In genomic region chr1:183048087-183049085, GRCh38 we compare ENCODE assay signal across 12 cellular contexts. TPM values are rescaled to one million over a fixed set of nuclear protein-coding genes. Genes with fewer than 3 reads are reported as not detected.
A peak's percentile ranks its signal among the peaks of the same experiment; 100 is the strongest.
DNase-seq lines count a peak whose midpoint lies in the region; ATAC-seq, FAIRE-seq and TF ChIP-seq lines count a peak whose summit lies in the region.
"Had no signal": no experiment of that assay in that cellular context is flagged by ENCODE, and none has a peak within 500 bp of the region (broad histone marks: within the 10 kb centered on the region; RNA-seq: fewer than 3 reads in every experiment).

No MANE protein-coding gene starts in this region.

- peaks cover 4 to 46% (median 42%) of the 10 kb centered on the region in 5 donors for H3K4me1 ChIP-seq in subcutaneous abdominal adipose tissue (ENCODE audit: control insufficient read depth in 5 of 5, insufficient read depth in 5 of 5, low read length in 5 of 5)

- no peak overlapping the region for H3K4me3 ChIP-seq in subcutaneous abdominal adipose tissue (ENCODE audit: low read depth in 1 of 5, low read length in 5 of 5)
- H3K4me3 ChIP-seq: A549 had no signal

- H3K36me3 Mint-ChIP-seq in activated CD8-positive, alpha-beta memory T cell treated with anti-CD3 and anti-CD28 coated beads, Interleukin-2, amount 10 ng/mL, durations not matched to agents 7 days and 5 days, result no peaks in the 10 kb centered on the region

- H3K9me3 ChIP-seq in subcutaneous abdominal adipose tissue (ENCODE audit: control insufficient read depth in 5 of 5, low read length in 5 of 5), result no peaks in the 10 kb centered on the region
- H3K9me3 ChIP-seq: A549 had no signal

- peaks cover 50% of the 10 kb centered on the region for H3K27me3 Mint-ChIP-seq in activated CD8-positive, alpha-beta memory T cell treated with anti-CD3 and anti-CD28 coated beads, Interleukin-2, amount 10 ng/mL, durations not matched to agents 7 days and 5 days

- H3K36me3 ChIP-seq in subcutaneous abdominal adipose tissue (ENCODE audit: control insufficient read depth in 5 of 5, insufficient read depth in 5 of 5, low read length in 5 of 5), result no peaks in the 10 kb centered on the region

- H3K27ac ChIP-seq in subcutaneous abdominal adipose tissue (ENCODE audit: low read depth, low read length) (peak overlapping the region; percentile 86), caudate nucleus (ENCODE audit: low read depth, low read length) (no peak overlapping the region)
- H3K27ac ChIP-seq: A549 had no signal

- H3K4me3 Mint-ChIP-seq in activated CD8-positive, alpha-beta memory T cell treated with anti-CD3 and anti-CD28 coated beads, Interleukin-2, amount 10 ng/mL, durations not matched to agents 7 days and 5 days, result no peak overlapping the region
- H3K4me3 Mint-ChIP-seq: neural crest cell had no signal

- TF ChIP-seq CTCF in D721Med (IDR thresholded peaks at IDR 0.05; ENCODE audit: insufficient read depth, missing control alignments), result no peak

- CTCF ChIA-PET in activated CD8-positive, alpha-beta memory T cell treated with anti-CD3 and anti-CD28 coated beads, Interleukin-2, amount 10 ng/mL, durations not matched to agents 7 days and 5 days (lab: Charles Lee), result no interaction called here

- FAIRE-seq in D721Med (lab: Jason Lieb, UNC), result no peak
- FAIRE-seq: A549 had no signal

- peak; percentile 33 for ATAC-seq in activated CD8-positive, alpha-beta memory T cell treated with anti-CD3 and anti-CD28 coated beads, Interleukin-2, amount 10 ng/mL, durations not matched to agents 7 days and 5 days
- peak; percentile 99 for ATAC-seq in HG02678 (IDR thresholded peaks at IDR 0.05; ENCODE audit: unreplicated experiment)
- ATAC-seq in HG03565 (IDR thresholded peaks at IDR 0.05; ENCODE audit: unreplicated experiment), result peak; percentile 97
- ATAC-seq: A549 had no signal

- H3K4me1 Mint-ChIP-seq in activated CD8-positive, alpha-beta memory T cell treated with anti-CD3 and anti-CD28 coated beads, Interleukin-2, amount 10 ng/mL, durations not matched to agents 7 days and 5 days, result peaks cover 2% of the 10 kb centered on the region

- H3K9me3 Mint-ChIP-seq in activated CD8-positive, alpha-beta memory T cell treated with anti-CD3 and anti-CD28 coated beads, Interleukin-2, amount 10 ng/mL, durations not matched to agents 7 days and 5 days (ENCODE audit: low read depth), result no peaks in the 10 kb centered on the region
- H3K9me3 Mint-ChIP-seq: neural crest cell had no signal

- no peaks in the 10 kb centered on the region for H3K27me3 ChIP-seq in subcutaneous abdominal adipose tissue (ENCODE audit: control insufficient read depth in 5 of 5, insufficient read depth in 4 of 5, low read length in 5 of 5)

- peak overlapping the region in 1 of 5 donors; percentile 6 for H3K9ac ChIP-seq in subcutaneous abdominal adipose tissue (ENCODE audit: low read length in 5 of 5)

- DNase-seq in activated CD8-positive, alpha-beta memory T cell treated with anti-CD3 and anti-CD28 coated beads, Interleukin-2, amount 10 ng/mL, durations not matched to agents 7 days and 5 days, result no peak
- DNase-seq in activated CD8-positive, alpha-beta memory T cell treated with anti-CD3 and anti-CD28 coated beads, Interleukin-2, amount 50 U/mL, for 4 hours, result no peak
- DNase-seq in OCI-M1 (lab: John Stamatoyannopoulos, UW), result no peak
- no peak for DNase-seq in D721Med (ENCODE audit: insufficient read length, low spot score)
- no peak for DNase-seq in caudate nucleus (lab: John Stamatoyannopoulos, UW)
- DNase-seq: activated T-cell treated with anti-CD3 and anti-CD28 coated beads for 4 hours, hypothalamus had no signal

- no peak overlapping the region for H3K27ac Mint-ChIP-seq in activated CD8-positive, alpha-beta memory T cell treated with anti-CD3 and anti-CD28 coated beads, Interleukin-2, amount 10 ng/mL, durations not matched to agents 7 days and 5 days

RNA-seq across cellular contexts. Expression of gene LAMC1, which starts 25.2 kb away (rescaled TPM):
- under 1 TPM in 1 of 2 experiments, not detected in 1; 0.40 TPM for total RNA-seq in activated CD8-positive, alpha-beta memory T cell treated with anti-CD3 and anti-CD28 coated beads, Interleukin-2, amount 10 ng/mL, durations not matched to agents 7 days and 5 days

Comparison
In these comparisons a context has a peak if more than half of its experiments do, and no peak if none do; other contexts are left out.
1. ATAC-seq: peak in every context shown above with its lines; median percentile 99 in HG02678; 97 in HG03565; 33 in activated CD8-positive, alpha-beta memory T cell treated with anti-CD3 and anti-CD28 coated beads, Interleukin-2, amount 10 ng/mL, durations not matched to agents 7 days and 5 days.